Comparison of ENCODE assay signal across 9 cellular contexts in the genomic region with DNA sequence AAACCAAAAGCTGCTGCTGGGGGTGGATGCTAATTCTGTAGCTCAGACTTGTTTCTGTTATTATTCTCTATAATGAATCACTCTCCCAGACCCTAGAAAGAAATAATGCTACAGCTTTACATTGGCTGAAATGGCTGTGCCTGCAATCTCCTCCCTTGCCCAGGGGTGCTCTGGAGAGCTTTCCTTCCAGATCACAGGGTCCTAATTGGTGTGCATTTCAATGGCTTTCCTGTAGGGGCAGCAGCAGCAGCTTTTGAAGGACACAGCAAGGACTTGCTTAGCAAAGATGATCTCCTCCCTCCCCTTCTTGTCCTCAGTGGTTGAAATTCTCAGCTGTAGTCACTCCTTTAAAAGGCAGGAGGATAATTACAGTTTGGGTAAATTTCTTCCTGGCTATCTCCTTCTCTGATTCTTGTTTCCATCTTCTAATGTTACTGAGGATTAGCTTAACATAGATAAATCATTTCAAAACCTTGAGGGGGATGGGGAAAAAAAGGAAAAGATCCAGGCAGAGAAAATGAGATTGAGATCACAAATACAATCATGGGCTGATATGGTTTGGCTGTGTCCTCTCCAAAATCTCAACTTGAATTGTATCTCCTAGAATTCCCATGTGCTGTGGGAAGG.
A peak's percentile ranks its signal among the peaks of the same experiment; 100 is the strongest.
DNase-seq lines count a peak whose midpoint lies in the region; ATAC-seq, FAIRE-seq and TF ChIP-seq lines count a peak whose summit lies in the region.
"Had no signal": no experiment of that assay in that cellular context is flagged by ENCODE, and none has a peak within 500 bp of the region (broad histone marks: within the 10 kb centered on the region; RNA-seq: fewer than 3 reads in every experiment).

No MANE protein-coding gene starts in this region.

- no peak overlapping the region for H3K4me2 ChIP-seq in fibroblast of lung (ENCODE audit: extremely low read depth, insufficient read depth, low read length)

- H3K27ac ChIP-seq in RWPE2 (ENCODE audit: poor library complexity, severe bottlenecking): no peak overlapping the region
- H3K27ac ChIP-seq in fibroblast of lung (ENCODE audit: insufficient read depth, low read length): no peak overlapping the region
- H3K27ac ChIP-seq in small intestine (ENCODE audit: low read depth in 1 of 2, low read length in 1 of 2): no peak overlapping the region

- H3K4me3 ChIP-seq in RWPE2 (ENCODE audit: severe bottlenecking) (no peak overlapping the region), fibroblast of lung (replicated peaks in 1 of 4; ENCODE audit: control extremely low read depth in 1 of 4, insufficient read depth in 1 of 4, low read depth in 3 of 4, low read length in 4 of 4) (no peak overlapping the region), small intestine (ENCODE audit: low read depth in 1 of 2, low read length in 2 of 2) (no peak overlapping the region)

- H3K4me1 ChIP-seq in RWPE2 (ENCODE audit: insufficient read depth, poor library complexity, severe bottlenecking): peaks cover 25% of the 10 kb centered on the region
- H3K4me1 ChIP-seq in fibroblast of lung (ENCODE audit: control insufficient read depth, extremely low read depth, insufficient read depth, low read length): no peaks in the 10 kb centered on the region
- H3K4me1 ChIP-seq in small intestine (ENCODE audit: control insufficient read depth in 2 of 2, insufficient read depth in 1 of 2, low read depth in 1 of 2, low read length in 1 of 2): no peaks in the 10 kb centered on the region

- H3K36me3 ChIP-seq in RWPE2 (ENCODE audit: low read depth) (no peaks in the 10 kb centered on the region), fibroblast of lung (ENCODE audit: control insufficient read depth, insufficient read depth, low read length) (no peaks in the 10 kb centered on the region), small intestine (ENCODE audit: control insufficient read depth in 2 of 2, insufficient read depth in 2 of 2, low read length in 2 of 2) (no peaks in the 10 kb centered on the region)

- H3K9me3 ChIP-seq in RWPE2 (ENCODE audit: severe bottlenecking): no peaks in the 10 kb centered on the region
- H3K9me3 ChIP-seq in fibroblast of lung (ENCODE audit: control insufficient read depth, insufficient read depth, low read depth, low read length): no peaks in the 10 kb centered on the region
- H3K9me3 ChIP-seq in small intestine (ENCODE audit: control insufficient read depth, low read depth): no peaks in the 10 kb centered on the region

- no peak overlapping the region for H2AFZ ChIP-seq in fibroblast of lung (ENCODE audit: low read length)

- H4K20me1 ChIP-seq in fibroblast of lung (ENCODE audit: control insufficient read depth, extremely low read depth, insufficient read depth, low read length): no peaks in the 10 kb centered on the region

- TF ChIP-seq CTCF in RWPE2 (IDR thresholded peaks at IDR 0.05; ENCODE audit: poor library complexity, severe bottlenecking): peak; percentile 61
- peak; percentile 56 to 67 for TF ChIP-seq CTCF in fibroblast of lung (conservative IDR thresholded peaks at IDR 0.05 in 1 of 2, IDR thresholded peaks at IDR 0.05 in 1 of 2; ENCODE audit: low read depth in 1 of 2, low read length in 2 of 2)

- peak; percentile 47 to 81 for DNase-seq in NCI-H524 (lab: John Stamatoyannopoulos, UW)
- DNase-seq in NCI-H524 treated with DMSO at 0.1 percent for 48 hours (lab: John Stamatoyannopoulos, UW): no peak
- no peak for DNase-seq in RWPE2 (ENCODE audit: low spot score)
- DNase-seq in fibroblast of lung (ENCODE audit: low read depth in 2 of 2): peak; percentile 20 to 40
- peak; percentile 8 for DNase-seq in small intestine
- DNase-seq in NCI-H2107 (lab: John Stamatoyannopoulos, UW): no peak

- H3K79me2 ChIP-seq in fibroblast of lung (ENCODE audit: control insufficient read depth, insufficient read depth, low read length): no peaks in the 10 kb centered on the region

- ATAC-seq in GM21367 (IDR thresholded peaks at IDR 0.05; ENCODE audit: unreplicated experiment) (peak; percentile 98), HG03469 (IDR thresholded peaks at IDR 0.05; ENCODE audit: unreplicated experiment) (peak; percentile 98), RWPE2 (ENCODE audit: low read depth) (peak; percentile 50; the same call in 2 of the 3 replicates)

- FAIRE-seq in small intestine (lab: Jason Lieb, UNC): no peak
- FAIRE-seq: G401.6 had no signal

- no peak overlapping the region for H3K9ac ChIP-seq in fibroblast of lung (ENCODE audit: insufficient read depth, low read length)

- no peaks in the 10 kb centered on the region for H3K27me3 ChIP-seq in RWPE2 (ENCODE audit: insufficient read depth, poor library complexity, severe bottlenecking)
- no peaks in the 10 kb centered on the region for H3K27me3 ChIP-seq in fibroblast of lung (ENCODE audit: control insufficient read depth, insufficient read depth, low read length)
- no peaks in the 10 kb centered on the region for H3K27me3 ChIP-seq in small intestine (ENCODE audit: control insufficient read depth in 2 of 2, insufficient read depth in 2 of 2, low read length in 2 of 2)

Comparison
In these comparisons a context has a peak if more than half of its experiments do, and no peak if none do; other contexts are left out.
1. DNase-seq: peak in NCI-H524 (2 of 2), fibroblast of lung (2 of 2) and small intestine (single experiment); none in NCI-H524 treated with DMSO at 0.1 percent for 48 hours (single experiment), RWPE2 (single experiment) and NCI-H2107 (single experiment).
2. Peak in every context shown above with its lines, with median percentiles within 50 percentile points of each other: ATAC-seq.